8 cellular contexts compared by ENCODE assay signal in genomic region chr1:27891196-27891889, GRCh38. TPM values are rescaled to one million over a fixed set of nuclear protein-coding genes. Genes with fewer than 3 reads are reported as not detected.
A peak's percentile ranks its signal among the peaks of the same experiment; 100 is the strongest.
DNase-seq lines count a peak whose midpoint lies in the region; ATAC-seq and TF ChIP-seq lines count a peak whose summit lies in the region.

No MANE protein-coding gene starts in this region.

- H3K4me3 ChIP-seq in DOHH2 (ENCODE audit: low read length): peak overlapping the region; percentile 64
- no peak overlapping the region for H3K4me3 ChIP-seq in mucosa of rectum (ENCODE audit: low read length in 2 of 2)
- H3K4me3 ChIP-seq in GM23248: no peak overlapping the region

- H4K20me1 ChIP-seq in DOHH2 (ENCODE audit: control insufficient read depth, insufficient read depth, low read depth, low read length) (no peaks in the 10 kb centered on the region), GM23248 (ENCODE audit: insufficient read depth) (no peaks in the 10 kb centered on the region)

- H3K36me3 Mint-ChIP-seq in progenitor cell of endocrine pancreas (ENCODE audit: insufficient read depth): peaks cover 15% of the 10 kb centered on the region

- ATAC-seq in GM21786 (IDR thresholded peaks at IDR 0.05; ENCODE audit: unreplicated experiment) (peak; percentile 52), GM18858 (IDR thresholded peaks at IDR 0.05; ENCODE audit: unreplicated experiment) (no peak)

- no peak overlapping the region for H3K4me3 Mint-ChIP-seq in progenitor cell of endocrine pancreas (ENCODE audit: low read depth)

- H3K9me3 Mint-ChIP-seq in progenitor cell of endocrine pancreas (ENCODE audit: low read depth): no peaks in the 10 kb centered on the region

- H3K27me3 Mint-ChIP-seq in progenitor cell of endocrine pancreas: no peaks in the 10 kb centered on the region

- H3K36me3 ChIP-seq in DOHH2 (ENCODE audit: control insufficient read depth, low read length) (peaks cover 80% of the 10 kb centered on the region), mucosa of rectum (ENCODE audit: control insufficient read depth in 2 of 2, insufficient read depth in 2 of 2, low read length in 2 of 2) (peaks cover 39 to 52% of the 10 kb centered on the region in 2 donors), GM23248 (ENCODE audit: low read depth) (peaks cover 21% of the 10 kb centered on the region)

- peak; percentile 41 for DNase-seq in activated CD4-positive, alpha-beta T cell treated with anti-CD3 and anti-CD28 coated beads, Interleukin-2, amount 50 U/mL, for 1 hour
- DNase-seq in progenitor cell of endocrine pancreas (ENCODE audit: low spot score, unreplicated experiment): no peak
- no peak for DNase-seq in retina
- DNase-seq in GM23248: no peak

- H3K4me2 ChIP-seq in DOHH2 (ENCODE audit: low read length): peak overlapping the region; percentile 73
- H3K4me2 ChIP-seq in GM23248 (ENCODE audit: unreplicated experiment): no peak overlapping the region

- no peaks in the 10 kb centered on the region for H3K9me2 ChIP-seq in DOHH2 (replicated peaks; ENCODE audit: control insufficient read depth, low read length)
- no peaks in the 10 kb centered on the region for H3K9me2 ChIP-seq in GM23248 (ENCODE audit: insufficient read depth)

- H3K27me3 ChIP-seq in DOHH2 (ENCODE audit: control insufficient read depth, low read length) (no peaks in the 10 kb centered on the region), mucosa of rectum (ENCODE audit: control insufficient read depth in 2 of 2, insufficient read depth in 2 of 2, low read length in 2 of 2) (no peaks in the 10 kb centered on the region), GM23248 (replicated peaks; ENCODE audit: insufficient read depth) (no peaks in the 10 kb centered on the region)

- H3K27ac ChIP-seq in DOHH2 (ENCODE audit: low read depth, low read length) (peak overlapping the region; percentile 93), mucosa of rectum (ENCODE audit: low read depth in 2 of 2, low read length in 2 of 2) (peak overlapping the region; percentile 75 to 78), GM23248 (no peak overlapping the region)

- no peak overlapping the region for H2AFZ ChIP-seq in GM23248

- H3K9me3 ChIP-seq in DOHH2 (ENCODE audit: control insufficient read depth, insufficient read depth, low read length) (no peaks in the 10 kb centered on the region), mucosa of rectum (ENCODE audit: control insufficient read depth in 2 of 2, low read length in 2 of 2) (no peaks in the 10 kb centered on the region), GM23248 (ENCODE audit: low read depth) (no peaks in the 10 kb centered on the region)

- TF ChIP-seq CTCF in DOHH2 (IDR thresholded peaks at IDR 0.05; ENCODE audit: low read depth, low read length, poor library complexity, severe bottlenecking): peak; percentile 49
- no peak for TF ChIP-seq CTCF in progenitor cell of endocrine pancreas (IDR thresholded peaks at IDR 0.05; ENCODE audit: unreplicated experiment)

- H3F3A ChIP-seq in DOHH2 (ENCODE audit: control insufficient read depth, insufficient read depth) (peaks cover 42% of the 10 kb centered on the region), GM23248 (ENCODE audit: insufficient read depth) (peaks cover 12% of the 10 kb centered on the region)

- peaks cover 11% of the 10 kb centered on the region for H3K79me2 ChIP-seq in DOHH2 (ENCODE audit: control insufficient read depth, low read length)
- H3K79me2 ChIP-seq in GM23248 (ENCODE audit: insufficient read depth): no peaks in the 10 kb centered on the region

- in situ Hi-C loops in GM23248 (cut with MboI): no loop called here

- 91 to 92% methylated on average over 7 of the region's 7 CpGs for WGBS in GM23248 (ENCODE audit: low coverage in 1 of 2, low lambda C conversion rate in 2 of 2, missing lambda C conversion rate in 2 of 2), 2 experiments

- H3K4me1 Mint-ChIP-seq in progenitor cell of endocrine pancreas (ENCODE audit: low read depth): peaks cover 1% of the 10 kb centered on the region

- H3K9ac ChIP-seq in mucosa of rectum (ENCODE audit: low read depth in 1 of 2, low read length in 2 of 2) (peak overlapping the region in 1 of 2 donors; percentile 26), GM23248 (no peak overlapping the region)

- no peak overlapping the region for H3K27ac Mint-ChIP-seq in progenitor cell of endocrine pancreas

- H3K4me1 ChIP-seq in DOHH2 (ENCODE audit: control insufficient read depth, low read length) (peaks cover 80% of the 10 kb centered on the region), mucosa of rectum (ENCODE audit: control insufficient read depth in 2 of 2, insufficient read depth in 2 of 2, low read length in 2 of 2) (peaks cover 5 to 6% of the 10 kb centered on the region in 2 donors), GM23248 (ENCODE audit: insufficient read depth) (no peaks in the 10 kb centered on the region)

RNA-seq across cellular contexts. Expression of gene THEMIS2, which starts 19.0 kb away (rescaled TPM):
- 3.0 and 3.3 TPM in 2 replicates for total RNA-seq in progenitor cell of endocrine pancreas
- total RNA-seq in GM23248 (2014; rRNA removed; shearing (Covaris generic)): 3.3 and 4.4 TPM in 2 replicates
- 4.5 and 4.7 TPM in 2 replicates for polyA plus RNA-seq in GM23248 (2016; fragmentation: Nextera tagmentation; extraction: Ambion mirVana)

RNA-seq across cellular contexts. Expression of gene RPA2, which starts 23.0 kb away (rescaled TPM):
- total RNA-seq in progenitor cell of endocrine pancreas: 34.8 and 37.2 TPM in 2 replicates
- total RNA-seq in GM23248 (2014; rRNA removed; shearing (Covaris generic)): 32.0 and 39.1 TPM in 2 replicates
- 42.7 and 46.5 TPM in 2 replicates for polyA plus RNA-seq in GM23248 (2016; fragmentation: Nextera tagmentation; extraction: Ambion mirVana)

RNA-seq across cellular contexts. Expression of gene SMPDL3B, which starts 43.5 kb away (rescaled TPM):
- 18.5 and 19.0 TPM in 2 replicates for total RNA-seq in progenitor cell of endocrine pancreas
- not detected in 2 replicates for total RNA-seq in GM23248 (2014; rRNA removed; shearing (Covaris generic))
- polyA plus RNA-seq in GM23248 (2016; fragmentation: Nextera tagmentation; extraction: Ambion mirVana): not detected in 2 replicates

Comparison
In these comparisons a context has a peak if more than half of its experiments do, and no peak if none do; other contexts are left out.
1. RNA of gene SMPDL3B, which starts 43.5 kb away (total RNA-seq): 18.5 to 19.0 TPM in progenitor cell of endocrine pancreas; not detected in GM23248; every median in the first group is over 10 times any median in the second.